ENCODE assay signal across 1 cellular context in genomic region chr19:10678813-10679212, GRCh38.
TF ChIP-seq lines count a peak whose summit lies in the region.

No MANE protein-coding gene starts in this region.

TF ChIP-seq in GM12878, 131 proteins besides CTCF, POLR2A, EP300 and RAD21:
- TF ChIP-seq SRF (IDR thresholded peaks at IDR 0.05; ENCODE audit: low read depth in 2 of 2, low read length in 2 of 2) (no peak), POLR2AphosphoS5 (IDR thresholded peaks at IDR 0.05; ENCODE audit: low read length) (0 out of 2 replicates have a peak, but pooled peaks have one; percentile 31)
TF ChIP-seq in GM12878: peak in this region for 1.
